6 cellular contexts compared by ENCODE assay signal in genomic region chr12:52487744-52488443, GRCh38. TPM values are rescaled to one million over a fixed set of nuclear protein-coding genes. Genes with fewer than 3 reads are reported as not detected.
"Had no signal": no experiment of that assay in that cellular context is flagged by ENCODE, and none has a peak within 500 bp of the region (broad histone marks: within the 10 kb centered on the region; RNA-seq: fewer than 3 reads in every experiment).

No MANE protein-coding gene starts in this region.

RNA-seq across cellular contexts. Expression of gene KRT6A, which starts 5.2 kb away (rescaled TPM):
- total RNA-seq: LHCN-M2, Right ventricle myocardium superior, SJSA1 had no signal
- polyA plus RNA-seq: SK-N-SH had no signal

RNA-seq across cellular contexts. Expression of gene KRT6C, which starts 14.3 kb away (rescaled TPM):
- total RNA-seq: LHCN-M2, PC-3, Right ventricle myocardium superior, SJSA1 had no signal
- polyA plus RNA-seq: SK-N-SH had no signal

RNA-seq across cellular contexts. Expression of gene KRT5, which starts 32.3 kb away (rescaled TPM):
- total RNA-seq: LHCN-M2, PC-3, Right ventricle myocardium superior, SJSA1 had no signal
- polyA plus RNA-seq: SK-N-SH had no signal

RNA-seq across cellular contexts. Expression of gene KRT6B, which starts 35.9 kb away (rescaled TPM):
- total RNA-seq: LHCN-M2, Peyer's patch, Right ventricle myocardium superior, SJSA1 had no signal
- polyA plus RNA-seq: SK-N-SH had no signal

RNA-seq across cellular contexts. Expression of gene KRT75, which starts 53.7 kb away (rescaled TPM):
- total RNA-seq: LHCN-M2, Peyer's patch, Right ventricle myocardium superior, SJSA1 had no signal
- polyA plus RNA-seq: SK-N-SH had no signal
